8 cellular contexts compared by ENCODE assay signal in the genomic region with DNA sequence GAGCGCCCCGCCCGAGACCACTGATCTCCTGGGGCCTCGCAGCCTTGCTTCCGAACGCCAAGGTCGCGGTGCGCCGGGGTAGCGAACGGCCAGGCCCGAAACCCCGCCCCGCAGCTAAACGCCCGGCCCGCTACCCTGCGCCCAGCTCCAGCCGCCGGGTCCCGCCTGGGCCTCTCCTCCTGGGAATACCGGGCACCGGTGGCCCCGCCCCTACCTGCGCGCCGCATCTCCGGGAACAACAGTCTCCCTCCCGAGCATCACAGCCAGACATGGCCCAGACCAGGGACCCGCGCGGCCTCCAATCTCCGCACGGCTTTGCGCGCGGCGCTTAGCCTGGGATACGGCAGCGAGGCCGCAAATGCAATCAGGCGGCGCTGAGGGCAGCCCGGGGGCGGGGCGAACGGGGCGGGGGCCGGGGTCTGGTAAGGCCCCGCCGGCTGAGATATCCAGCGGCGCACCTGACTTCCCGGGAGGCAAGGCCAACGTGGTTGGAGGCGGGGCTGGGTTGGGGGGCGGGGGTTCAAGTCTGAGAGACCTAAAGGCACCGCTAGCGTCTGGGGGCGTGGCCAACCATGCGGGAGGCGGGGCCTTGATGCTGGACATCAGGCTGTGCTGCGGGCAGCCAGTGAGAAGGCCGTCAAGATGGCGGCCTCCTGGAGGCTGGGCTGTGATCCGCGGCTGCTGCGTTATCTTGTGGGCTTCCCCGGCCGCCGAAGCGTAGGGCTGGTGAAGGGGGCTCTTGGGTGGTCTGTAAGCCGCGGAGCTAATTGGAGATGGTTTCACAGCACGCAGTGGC. TPM values are rescaled to one million over a fixed set of nuclear protein-coding genes. Genes with fewer than 3 reads are reported as not detected.
A peak's percentile ranks its signal among the peaks of the same experiment; 100 is the strongest.
DNase-seq lines count a peak whose midpoint lies in the region; ATAC-seq and TF ChIP-seq lines count a peak whose summit lies in the region.

A gene with protein sequence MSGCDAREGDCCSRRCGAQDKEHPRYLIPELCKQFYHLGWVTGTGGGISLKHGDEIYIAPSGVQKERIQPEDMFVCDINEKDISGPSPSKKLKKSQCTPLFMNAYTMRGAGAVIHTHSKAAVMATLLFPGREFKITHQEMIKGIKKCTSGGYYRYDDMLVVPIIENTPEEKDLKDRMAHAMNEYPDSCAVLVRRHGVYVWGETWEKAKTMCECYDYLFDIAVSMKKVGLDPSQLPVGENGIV (minus strand): TSS at position 366 of the 796 bp plus-strand sequence. CDS start 95 bp downstream, at position 271.
A gene (plus strand): TSS at position 605 of the 796 bp plus-strand sequence. CDS start 38 bp downstream, at position 643.

- WGBS in spleen, 5 donors: 0 to 1% (median 1%) methylated on average over 28 to 76 of the region's 76 CpGs

- H3K4me3 ChIP-seq in spleen: peak within 1 kb of the TSS; percentile 78 to 92 (median 87)

- DNase-seq in AG20443 (ENCODE audit: low spot score): peak; percentile 97
- DNase-seq in NCI-H446 (lab: John Stamatoyannopoulos, UW): peak; percentile 98 to 99
- peak; percentile 90 for DNase-seq in activated CD4-positive, CD25-positive, alpha-beta regulatory T cell treated with anti-CD3 and anti-CD28 coated beads, Interleukin-2, amount 50 U/mL, for 16 hours (ENCODE audit: low read depth, low spot score)
- peak; percentile 85 for DNase-seq in central memory CD4-positive, alpha-beta T cell
- peak; percentile 89 for DNase-seq in inferior parietal cortex (ENCODE audit: extremely low spot score)
- peak; percentile 99 for DNase-seq in spleen

- TF ChIP-seq CTCF in spleen (IDR thresholded peaks at IDR 0.05 in 8 of 11, conservative IDR thresholded peaks at IDR 0.05 in 3 of 11): peak in 2 of 11 experiments; percentile 5 to 27

- ATAC-seq in GM19043 (IDR thresholded peaks at IDR 0.05; ENCODE audit: low read depth, unreplicated experiment) (peak; percentile 93), HG03354 (IDR thresholded peaks at IDR 0.05; ENCODE audit: poor library complexity, severe bottlenecking, unreplicated experiment) (peak; percentile 92)

- intact Hi-C loops in spleen (cut with DNase I; ENCODE audit: low total_unique reads): no loop called here

- TF ChIP-seq POLR2A in spleen (IDR thresholded peaks at IDR 0.05): peak in 2 of 3 donors; percentile 57 to 84

- peaks cover 10 to 52% (median 37%) of the 10 kb centered on the region in 6 donors for H3K4me1 ChIP-seq in spleen

- no peaks in the 10 kb centered on the region for H3K27me3 ChIP-seq in spleen (replicated peaks in 1 of 7)

- H3K27ac ChIP-seq in spleen: peak within 1 kb of the TSS; percentile 93 to 97 (median 97)

- no peaks in the 10 kb centered on the region for H3K9me3 ChIP-seq in spleen

- H3K36me3 ChIP-seq in spleen: peaks cover 0 to 28% (median 0%) of the 10 kb centered on the region in 6 donors

RNA-seq across cellular contexts. Expression of the first gene that starts in this region (rescaled TPM):
- total RNA-seq in spleen: 10 to 100 TPM; 24.0 to 33.2 (median 26.7) TPM
- polyA plus RNA-seq in spleen: 10 to 100 TPM; 18.2 to 25.7 (median 25.0) TPM

RNA-seq across cellular contexts. Expression of the second gene that starts in this region (rescaled TPM):
- total RNA-seq in spleen: 10 to 100 TPM; 18.1 to 32.9 (median 27.1) TPM
- polyA plus RNA-seq in spleen: 10 to 100 TPM in 2 of 3 donors, 1 to 10 TPM in 1; 9.2 to 13.2 (median 11.9) TPM

Comparison
In these comparisons a context has a peak if more than half of its experiments do, and no peak if none do; other contexts are left out.
1. Peak in every context shown above with its lines: DNase-seq, ATAC-seq, H3K4me3 ChIP-seq and H3K27ac ChIP-seq.